In the genomic region with DNA sequence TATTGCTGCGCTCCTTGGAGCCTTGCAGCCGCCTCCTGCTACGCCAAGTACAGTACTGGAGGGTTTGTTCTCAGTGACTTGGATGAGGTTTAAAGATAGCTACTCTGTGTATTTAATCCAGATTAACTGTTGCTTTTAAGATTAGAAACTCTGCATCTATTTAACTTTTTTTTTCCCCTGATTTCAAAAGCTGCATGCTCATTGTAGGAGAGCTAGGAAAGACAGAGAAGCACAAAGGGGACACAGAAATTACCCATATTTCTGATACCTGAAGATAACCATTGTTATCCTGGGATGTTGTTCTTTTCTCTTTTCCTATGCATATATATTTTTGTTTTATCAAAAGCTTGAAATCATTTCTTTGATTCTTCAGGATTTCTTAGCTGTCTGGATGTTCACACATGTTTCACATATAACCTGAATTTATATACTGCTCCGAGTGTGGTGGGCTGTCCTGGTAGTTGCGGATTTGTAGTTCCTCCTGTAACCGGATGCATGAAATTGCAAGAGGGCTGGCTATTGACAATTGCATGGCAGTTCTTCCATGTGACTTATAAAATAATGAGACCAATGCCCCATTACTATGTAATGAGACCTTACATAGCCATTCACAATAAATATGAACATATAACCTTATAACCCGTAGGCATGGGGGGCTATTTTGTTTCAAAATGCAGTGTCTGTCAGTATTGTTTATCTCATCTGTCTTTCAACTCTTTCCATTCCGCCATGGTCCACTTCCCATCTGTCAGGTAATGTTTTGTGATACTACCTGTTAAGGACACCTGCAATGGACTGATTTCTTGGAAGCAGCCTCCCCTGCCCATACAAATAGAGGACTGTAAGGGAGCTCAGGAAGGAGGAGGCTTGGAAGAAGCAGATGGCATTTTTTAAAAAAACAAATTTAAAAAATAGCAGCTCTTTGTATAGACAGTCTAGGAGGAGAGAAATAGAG, we compare ENCODE assay signal across 8 cellular contexts. TPM values are rescaled to one million over a fixed set of nuclear protein-coding genes. Genes with fewer than 3 reads are reported as not detected.
DNase-seq lines count a peak whose midpoint lies in the region; ATAC-seq and TF ChIP-seq lines count a peak whose summit lies in the region.

No MANE protein-coding gene starts in this region.

- H3K9ac ChIP-seq in HUES48 (ENCODE audit: low read depth, low read length) (no peak overlapping the region), skeletal muscle satellite cell (ENCODE audit: low read depth, low read length) (no peak overlapping the region)

- ATAC-seq in GM21825 (IDR thresholded peaks at IDR 0.05; ENCODE audit: unreplicated experiment), result no peak
- ATAC-seq in HG02571 (IDR thresholded peaks at IDR 0.05; ENCODE audit: unreplicated experiment), result no peak
- ATAC-seq in GM21367 (IDR thresholded peaks at IDR 0.05; ENCODE audit: unreplicated experiment), result no peak

- peaks cover 45% of the 10 kb centered on the region for H3K27me3 Mint-ChIP-seq in activated T-helper 1 cell treated with anti-CD3 and anti-CD28 coated beads, Interleukin-12 subunit alpha, Interleukin-12 subunit beta, Interleukin-2, Interleukin-4 antibody, amounts not matched to agents 30 ng/mL and 10 ng/mL and 1 ng/mL, durations not matched to agents 14 hours and 24 hours and 36 hours (ENCODE audit: insufficient read depth)

- no peaks in the 10 kb centered on the region for H3K9me2 ChIP-seq in hepatocyte (replicated peaks; ENCODE audit: insufficient read depth)

- H3K4me2 ChIP-seq in hepatocyte, result peak overlapping the region; percentile 88
- peak overlapping the region; percentile 94 for H3K4me2 ChIP-seq in skeletal muscle satellite cell (ENCODE audit: low read length)

- H3K4me3 Mint-ChIP-seq in activated T-helper 1 cell treated with anti-CD3 and anti-CD28 coated beads, Interleukin-12 subunit alpha, Interleukin-12 subunit beta, Interleukin-2, Interleukin-4 antibody, amounts not matched to agents 30 ng/mL and 10 ng/mL and 1 ng/mL, durations not matched to agents 14 hours and 24 hours and 36 hours, result peak overlapping the region; percentile 72

- intact Hi-C loops in activated T-helper 1 cell treated with anti-CD3 and anti-CD28 coated beads, Interleukin-12 subunit alpha, Interleukin-12 subunit beta, Interleukin-2, Interleukin-4 antibody, amounts not matched to agents 30 ng/mL and 10 ng/mL and 1 ng/mL, durations not matched to agents 14 hours and 24 hours and 36 hours (cut with micrococcal nuclease), result loop anchor here (2.0 kb wide), 1 partner anchor 79 kb away; no protein-coding TSS in a partner anchor

- H3K4me3 ChIP-seq in HUES48 (ENCODE audit: low read depth, low read length), result peak overlapping the region; percentile 90
- H3K4me3 ChIP-seq in hepatocyte, result peak overlapping the region; percentile 93
- peak overlapping the region; percentile 85 for H3K4me3 ChIP-seq in skeletal muscle satellite cell (ENCODE audit: low read length)

- H3K9me3 ChIP-seq in HUES48 (ENCODE audit: control insufficient read depth, insufficient read depth, low read length), result no peaks in the 10 kb centered on the region
- no peaks in the 10 kb centered on the region for H3K9me3 ChIP-seq in hepatocyte (ENCODE audit: low read depth)
- H3K9me3 ChIP-seq in skeletal muscle satellite cell (replicated peaks; ENCODE audit: low read length), result no peaks in the 10 kb centered on the region

- peaks cover 1% of the 10 kb centered on the region for H3K36me3 Mint-ChIP-seq in activated T-helper 1 cell treated with anti-CD3 and anti-CD28 coated beads, Interleukin-12 subunit alpha, Interleukin-12 subunit beta, Interleukin-2, Interleukin-4 antibody, amounts not matched to agents 30 ng/mL and 10 ng/mL and 1 ng/mL, durations not matched to agents 14 hours and 24 hours and 36 hours (ENCODE audit: low read depth)

- peaks cover 54% of the 10 kb centered on the region for H3K79me2 ChIP-seq in hepatocyte

- TF ChIP-seq CTCF in C4-2B (conservative IDR thresholded peaks at IDR 0.05) (no peak), hepatocyte (IDR thresholded peaks at IDR 0.05; ENCODE audit: poor library complexity) (no peak)

- H3K27ac ChIP-seq in C4-2B (peak overlapping the region; percentile 72; the same call in 1 of the 2 replicates), HUES48 (ENCODE audit: low read depth, low read length) (no peak overlapping the region), hepatocyte (peak overlapping the region; percentile 88)

- WGBS in hepatocyte (ENCODE audit: low lambda C conversion rate, missing lambda C conversion rate), result 28% methylated on average over 8 of the region's 8 CpGs

- peaks cover 14% of the 10 kb centered on the region for H3K4me1 ChIP-seq in HUES48 (ENCODE audit: control insufficient read depth, insufficient read depth, low read length)
- peaks cover 23% of the 10 kb centered on the region for H3K4me1 ChIP-seq in hepatocyte (ENCODE audit: insufficient read depth)
- H3K4me1 ChIP-seq in skeletal muscle satellite cell (ENCODE audit: control insufficient read depth, insufficient read depth, low read length), result peaks cover 6% of the 10 kb centered on the region

- no peak overlapping the region for H3K27ac Mint-ChIP-seq in activated T-helper 1 cell treated with anti-CD3 and anti-CD28 coated beads, Interleukin-12 subunit alpha, Interleukin-12 subunit beta, Interleukin-2, Interleukin-4 antibody, amounts not matched to agents 30 ng/mL and 10 ng/mL and 1 ng/mL, durations not matched to agents 14 hours and 24 hours and 36 hours

- peaks cover 5% of the 10 kb centered on the region for H3K4me1 Mint-ChIP-seq in activated T-helper 1 cell treated with anti-CD3 and anti-CD28 coated beads, Interleukin-12 subunit alpha, Interleukin-12 subunit beta, Interleukin-2, Interleukin-4 antibody, amounts not matched to agents 30 ng/mL and 10 ng/mL and 1 ng/mL, durations not matched to agents 14 hours and 24 hours and 36 hours (ENCODE audit: low read depth)

- no peak for DNase-seq in activated T-helper 1 cell treated with anti-CD3 and anti-CD28 coated beads, Interleukin-12 subunit alpha, Interleukin-12 subunit beta, Interleukin-2, Interleukin-4 antibody, amounts not matched to agents 30 ng/mL and 10 ng/mL and 1 ng/mL, durations not matched to agents 14 hours and 24 hours and 36 hours (ENCODE audit: low spot score)
- DNase-seq in hepatocyte (ENCODE audit: low spot score), result no peak

- H3K9me3 Mint-ChIP-seq in activated T-helper 1 cell treated with anti-CD3 and anti-CD28 coated beads, Interleukin-12 subunit alpha, Interleukin-12 subunit beta, Interleukin-2, Interleukin-4 antibody, amounts not matched to agents 30 ng/mL and 10 ng/mL and 1 ng/mL, durations not matched to agents 14 hours and 24 hours and 36 hours, result no peaks in the 10 kb centered on the region

- peaks cover 10% of the 10 kb centered on the region for H4K20me1 ChIP-seq in hepatocyte (ENCODE audit: insufficient read depth, poor library complexity, severe bottlenecking)

- H3K27me3 ChIP-seq in HUES48 (ENCODE audit: control insufficient read depth, insufficient read depth, low read length) (no peaks in the 10 kb centered on the region), hepatocyte (no peaks in the 10 kb centered on the region), skeletal muscle satellite cell (ENCODE audit: control insufficient read depth, insufficient read depth, low read length) (no peaks in the 10 kb centered on the region)

- H3K36me3 ChIP-seq in HUES48 (ENCODE audit: control insufficient read depth, insufficient read depth, low read length), result no peaks in the 10 kb centered on the region
- H3K36me3 ChIP-seq in hepatocyte (replicated peaks; ENCODE audit: insufficient read depth, low read depth), result no peaks in the 10 kb centered on the region
- H3K36me3 ChIP-seq in skeletal muscle satellite cell (ENCODE audit: insufficient read depth, low read length), result no peaks in the 10 kb centered on the region

- H2AFZ ChIP-seq in hepatocyte, result no peak overlapping the region

RNA-seq across cellular contexts. Expression of a gene that starts 1.4 kb away (rescaled TPM):
- 0.34 and 0.36 TPM in 2 replicates for total RNA-seq in activated T-helper 1 cell treated with anti-CD3 and anti-CD28 coated beads, Interleukin-12 subunit alpha, Interleukin-12 subunit beta, Interleukin-2, Interleukin-4 antibody, amounts not matched to agents 30 ng/mL and 10 ng/mL and 1 ng/mL, durations not matched to agents 14 hours and 24 hours and 36 hours
- 28.6 and 30.5 TPM in 2 replicates for total RNA-seq in hepatocyte
- polyA plus RNA-seq in hepatocyte, result 7.9 and 14.1 TPM in 2 replicates
- total RNA-seq in skeletal muscle satellite cell (2012; rRNA removed), result 2.2 and 3.0 TPM in 2 replicates

Comparison
In these comparisons a context has a peak if more than half of its experiments do, and no peak if none do; other contexts are left out.
1. RNA of a gene that starts 1.4 kb away (total RNA-seq): 28.6 to 30.5 TPM in hepatocyte; 0.34 to 0.36 TPM in activated T-helper 1 cell treated with anti-CD3 and anti-CD28 coated beads, Interleukin-12 subunit alpha, Interleukin-12 subunit beta, Interleukin-2, Interleukin-4 antibody, amounts not matched to agents 30 ng/mL and 10 ng/mL and 1 ng/mL, durations not matched to agents 14 hours and 24 hours and 36 hours; every median in the first group is over 10 times any median in the second.
2. Peak in every context shown above with its lines, with median percentiles within 50 percentile points of each other: H3K4me3 ChIP-seq.